ENCODE assay signal across 8 cellular contexts in the genomic region with DNA sequence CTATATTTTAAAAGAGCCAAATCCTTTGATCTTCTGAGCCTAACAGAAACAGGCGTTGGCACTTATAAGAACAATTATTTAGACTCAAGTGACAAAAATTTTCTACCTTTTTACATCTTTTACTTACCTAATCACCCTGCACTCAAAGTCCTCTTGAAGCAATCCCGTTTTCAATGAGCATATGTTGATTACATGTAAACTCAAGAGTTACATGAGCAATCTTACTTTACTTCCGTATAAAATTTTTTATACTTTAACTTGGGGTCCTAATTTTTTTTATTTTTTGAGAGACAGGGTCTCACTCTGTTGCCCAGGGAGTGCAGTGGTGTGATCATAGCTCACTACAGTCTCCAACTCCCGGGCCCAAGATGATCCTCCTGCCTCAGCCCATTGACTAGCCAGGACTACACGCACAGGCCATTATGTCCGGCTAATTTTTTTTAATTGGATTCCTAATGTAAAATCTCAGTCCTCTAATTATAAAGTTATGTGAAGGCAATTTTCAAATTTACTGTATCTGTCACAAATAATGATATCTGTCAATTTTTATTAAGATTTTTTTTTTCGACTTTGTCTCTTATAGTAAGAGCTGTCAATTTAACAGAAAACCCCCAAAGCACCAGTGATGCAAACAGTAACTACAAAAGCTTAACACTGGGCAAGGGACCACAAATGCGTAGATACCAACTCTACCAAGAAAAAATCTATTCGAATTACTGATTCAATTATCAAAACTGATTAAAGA. TPM values are rescaled to one million over a fixed set of nuclear protein-coding genes. Genes with fewer than 3 reads are reported as not detected.
A peak's percentile ranks its signal among the peaks of the same experiment; 100 is the strongest.
DNase-seq lines count a peak whose midpoint lies in the region; ATAC-seq, FAIRE-seq and TF ChIP-seq lines count a peak whose summit lies in the region.

No MANE protein-coding gene starts in this region.

- H3K4me3 Mint-ChIP-seq in T-helper 1 cell treated with Interleukin-12 subunit alpha and Interleukin-12 subunit beta and Interleukin-4 antibody, amounts not matched to agents 30 μg/mL and 1 μg/mL, for 36 hours, result peak overlapping the region; percentile 95
- H3K4me3 Mint-ChIP-seq in activated naive CD8-positive, alpha-beta T cell, result peak overlapping the region; percentile 99

- H3K4me1 Mint-ChIP-seq in T-helper 1 cell treated with Interleukin-12 subunit alpha and Interleukin-12 subunit beta and Interleukin-4 antibody, amounts not matched to agents 30 μg/mL and 1 μg/mL, for 36 hours (ENCODE audit: low read depth), result peaks cover 60% of the 10 kb centered on the region
- H3K4me1 Mint-ChIP-seq in activated naive CD8-positive, alpha-beta T cell (ENCODE audit: low read depth), result peaks cover 70% of the 10 kb centered on the region

- peak overlapping the region; percentile 94 for H3K27ac Mint-ChIP-seq in T-helper 1 cell treated with Interleukin-12 subunit alpha and Interleukin-12 subunit beta and Interleukin-4 antibody, amounts not matched to agents 30 μg/mL and 1 μg/mL, for 36 hours
- H3K27ac Mint-ChIP-seq in activated naive CD8-positive, alpha-beta T cell, result peak overlapping the region; percentile 96

- FAIRE-seq in kidney (lab: Jason Lieb, UNC), result no peak

- H3K27ac ChIP-seq in kidney (ENCODE audit: low read depth in 2 of 2, low read length in 2 of 2) (peak overlapping the region; percentile 26 to 50), testis (peak overlapping the region; percentile 80 to 98)

- peak overlapping the region; percentile 34 to 94 for H3K9ac ChIP-seq in kidney (ENCODE audit: low read length in 2 of 2)

- intact Hi-C loops in kidney (cut with DNase I) (no loop called here), testis (cut with DNase I; ENCODE audit: low total_unique reads) (no loop called here)

- WGBS in testis, 2 donors, result 17% methylated on average over 9 of the region's 9 CpGs

- H3K36me3 Mint-ChIP-seq in T-helper 1 cell treated with Interleukin-12 subunit alpha and Interleukin-12 subunit beta and Interleukin-4 antibody, amounts not matched to agents 30 μg/mL and 1 μg/mL, for 36 hours (ENCODE audit: low read depth), result peaks cover 21% of the 10 kb centered on the region
- H3K36me3 Mint-ChIP-seq in activated naive CD8-positive, alpha-beta T cell, result peaks cover 9% of the 10 kb centered on the region

- ATAC-seq in GM18520 (IDR thresholded peaks at IDR 0.05; ENCODE audit: unreplicated experiment), result no peak
- ATAC-seq in HG03045 (IDR thresholded peaks at IDR 0.05; ENCODE audit: unreplicated experiment), result no peak

- H3K9me3 Mint-ChIP-seq in T-helper 1 cell treated with Interleukin-12 subunit alpha and Interleukin-12 subunit beta and Interleukin-4 antibody, amounts not matched to agents 30 μg/mL and 1 μg/mL, for 36 hours, result no peaks in the 10 kb centered on the region
- H3K9me3 Mint-ChIP-seq in activated naive CD8-positive, alpha-beta T cell (ENCODE audit: low read depth), result no peaks in the 10 kb centered on the region

- no peak for TF ChIP-seq POLR2A in testis (IDR thresholded peaks at IDR 0.05)

- peaks cover 0 to 5% of the 10 kb centered on the region in 2 donors for H3K36me3 ChIP-seq in kidney (ENCODE audit: control insufficient read depth in 1 of 2, insufficient read depth in 2 of 2, low read length in 2 of 2)
- no peaks in the 10 kb centered on the region for H3K36me3 ChIP-seq in testis (ENCODE audit: low read depth, missing control alignments)

- DNase-seq in T-helper 1 cell (no peak), kidney (no peak), testis (no peak), DMS114 treated with DMSO at 0.1 percent for 48 hours (lab: John Stamatoyannopoulos, UW; ENCODE audit: unreplicated experiment) (no peak)

- H3K9me3 ChIP-seq in kidney (ENCODE audit: control insufficient read depth in 1 of 2, low read length in 2 of 2) (no peaks in the 10 kb centered on the region), testis (no peaks in the 10 kb centered on the region)

- H3K4me1 ChIP-seq in kidney (ENCODE audit: control insufficient read depth in 1 of 2, insufficient read depth in 1 of 2, low read depth in 1 of 2, low read length in 2 of 2) (peaks cover 5 to 19% of the 10 kb centered on the region in 2 donors), testis (peaks cover 40% of the 10 kb centered on the region)

- TF ChIP-seq CTCF in kidney (IDR thresholded peaks at IDR 0.05; ENCODE audit: borderline replicate concordance, extremely low read depth, insufficient read depth) (no peak), testis (IDR thresholded peaks at IDR 0.05) (no peak)

- H3K4me3 ChIP-seq in kidney (ENCODE audit: low read length in 2 of 2), result peak overlapping the region; percentile 90 to 95
- peak overlapping the region in 1 of 2 donors; percentile 97 for H3K4me3 ChIP-seq in testis

- peaks cover 4% of the 10 kb centered on the region for H3K27me3 Mint-ChIP-seq in T-helper 1 cell treated with Interleukin-12 subunit alpha and Interleukin-12 subunit beta and Interleukin-4 antibody, amounts not matched to agents 30 μg/mL and 1 μg/mL, for 36 hours (ENCODE audit: low read depth)
- no peaks in the 10 kb centered on the region for H3K27me3 Mint-ChIP-seq in activated naive CD8-positive, alpha-beta T cell

- H3K27me3 ChIP-seq in testis, result no peaks in the 10 kb centered on the region

RNA-seq across cellular contexts. Expression of a gene that starts 2.2 kb away (rescaled TPM):
- total RNA-seq in kidney (576 TPM), testis (100 to 1,000 TPM; 610 to 654 TPM)
- polyA plus RNA-seq in kidney (ENCODE audit: insufficient read depth, low read depth, low replicate concordance) (633 TPM), testis (ENCODE audit: insufficient read depth, low read depth, low replicate concordance) (1,336 TPM)

RNA-seq across cellular contexts. Expression of a gene that starts 19.1 kb away (rescaled TPM):
- total RNA-seq in kidney (not detected), testis (1 to 10 TPM; 3.0 to 8.5 TPM)
- polyA plus RNA-seq in kidney (ENCODE audit: insufficient read depth, low read depth, low replicate concordance) (not detected), testis (ENCODE audit: insufficient read depth, low read depth, low replicate concordance) (19.4 TPM)
